8 cellular contexts compared by ENCODE assay signal in the genomic region with DNA sequence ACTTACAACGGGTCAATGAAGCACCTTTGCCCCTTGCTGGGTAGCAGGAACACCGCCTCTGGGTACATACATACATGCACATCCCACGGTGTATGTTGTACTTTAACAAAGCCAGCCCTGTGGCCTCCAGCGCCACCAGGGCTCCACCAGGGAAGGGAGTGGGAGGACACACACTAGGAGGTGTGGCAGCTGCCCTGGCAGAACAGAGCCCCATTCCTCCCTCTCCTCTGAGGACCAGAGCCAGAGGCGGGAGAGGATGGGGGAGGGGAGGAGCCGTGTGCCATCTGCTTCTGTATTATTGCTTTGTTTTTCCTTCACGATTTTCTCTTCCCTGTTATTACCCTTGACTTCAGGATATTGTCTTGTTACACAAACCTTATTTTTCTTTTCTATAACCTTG.
DNase-seq lines count a peak whose midpoint lies in the region; ATAC-seq and TF ChIP-seq lines count a peak whose summit lies in the region.

No MANE protein-coding gene starts in this region.

- no peak overlapping the region for H3K56ac ChIP-seq in H9 (ENCODE audit: insufficient read length, low read depth, low read length)

- no peak overlapping the region for H3K4me3 ChIP-seq in esophagus squamous epithelium

- intact Hi-C loops in esophagus squamous epithelium (cut with DNase I), result loop anchor here (5.0 kb wide), 1 partner anchor 286 kb away; no protein-coding TSS in a partner anchor
- intact Hi-C loops in posterior cingulate gyrus (cut with DNase I), result loop anchor here (2.0 kb wide), 1 partner anchor 161 kb away; the partner anchor contains the start of gene FYN

- no peak overlapping the region for H3K14ac ChIP-seq in H9 (ENCODE audit: insufficient read depth, low read length)

- H3K79me2 ChIP-seq in H9 (ENCODE audit: insufficient read depth, low read length), result no peaks in the 10 kb centered on the region

- TF ChIP-seq POLR2A in esophagus squamous epithelium (IDR thresholded peaks at IDR 0.05), result no peak

- DNase-seq in H9, result no peak
- DNase-seq in NCI-H526 treated with DMSO at 0.1 percent for 48 hours (lab: John Stamatoyannopoulos, UW), result peak; percentile 76
- no peak for DNase-seq in esophagus squamous epithelium (lab: John Stamatoyannopoulos, UW)
- peak; percentile 36 to 94 (median 60) for DNase-seq in posterior cingulate gyrus
- no peak for DNase-seq in stimulated activated CD4-positive, alpha-beta T cell treated with anti-CD3 and anti-CD28 coated beads, Interleukin-4, amount 100 ng/mL, for 24 hours
- DNase-seq in NK-92 treated with Interleukin-12 subunit alpha and Interleukin-12 subunit beta, amount 100 ng/mL, for 24 hours (lab: John Stamatoyannopoulos, UW), result no peak

- no peaks in the 10 kb centered on the region for H4K20me1 ChIP-seq in H9 (ENCODE audit: control insufficient read depth, insufficient read depth, insufficient read length)

- peaks cover 4% of the 10 kb centered on the region; the same call in 1 of the 2 replicates for H3K4me1 ChIP-seq in H9 (ENCODE audit: insufficient read depth, low read length)
- H3K4me1 ChIP-seq in esophagus squamous epithelium, result peaks cover 0 to 49% (median 22%) of the 10 kb centered on the region in 3 donors

- no peak overlapping the region for H3K4me2 ChIP-seq in H9 (ENCODE audit: insufficient read depth, insufficient read length, low read length)

- H3K27ac Mint-ChIP-seq in H9, result peak overlapping the region; percentile 61 to 90 (median 78); a peak in 4 of 7 replicates

- no CpG with 5 or more reads among the region's 7 CpGs for WGBS in H9 (ENCODE audit: extremely low coverage, insufficient read length, low lambda C conversion rate)
- 57 to 67% methylated on average over 5 to 7 of the region's 7 CpGs for WGBS in esophagus squamous epithelium, 2 donors

- H4K91ac ChIP-seq in H9 (ENCODE audit: insufficient read length, low read depth, low read length), result no peak overlapping the region

- no peak overlapping the region for H3K4ac ChIP-seq in H9 (ENCODE audit: low read depth, low read length)

- H3K18ac ChIP-seq in H9 (ENCODE audit: insufficient read length, low read depth, low read length), result no peak overlapping the region

- H2BK12ac ChIP-seq in H9 (ENCODE audit: insufficient read length, low read depth, low read length), result no peak overlapping the region

- no peak overlapping the region for H2BK5ac ChIP-seq in H9 (ENCODE audit: insufficient read length, low read length)

- no peak overlapping the region for H3K9ac ChIP-seq in H9 (ENCODE audit: extremely low read depth, insufficient read length, low read length)

- no peak overlapping the region for H2AK5ac ChIP-seq in H9 (ENCODE audit: insufficient read length, low read length)

- no peak overlapping the region for H3K23ac ChIP-seq in H9 (ENCODE audit: insufficient read length, low read depth, low read length)

- H3K36me3 Mint-ChIP-seq in H9 (ENCODE audit: insufficient read depth in 1 of 3, low read depth in 3 of 3), result peaks cover 3 to 20% (median 6%) of the 10 kb centered on the region in 3 experiments; a peak in 6 of 7 replicates

- ATAC-seq in HG02870 (IDR thresholded peaks at IDR 0.05; ENCODE audit: unreplicated experiment), result no peak
- no peak for ATAC-seq in GM21825 (IDR thresholded peaks at IDR 0.05; ENCODE audit: unreplicated experiment)

- no peak overlapping the region for H2BK15ac ChIP-seq in H9 (ENCODE audit: low read depth, low read length)

- no peak overlapping the region for H3T11ph ChIP-seq in H9 (ENCODE audit: low read length)

- H4K5ac ChIP-seq in H9 (ENCODE audit: insufficient read length, low read depth, low read length), result no peak overlapping the region

- H3K36me3 ChIP-seq in esophagus squamous epithelium, result peaks cover 0 to 13% (median 0%) of the 10 kb centered on the region in 3 donors

- no peak overlapping the region for H2AFZ ChIP-seq in H9 (ENCODE audit: low read length)

- H3K9me3 Mint-ChIP-seq in H9, result no peaks in the 10 kb centered on the region

- H3K79me1 ChIP-seq in H9 (ENCODE audit: insufficient read depth, low read depth, low read length, poor library complexity, severe bottlenecking), result no peaks in the 10 kb centered on the region

- no peak overlapping the region for H2BK120ac ChIP-seq in H9 (ENCODE audit: low read depth, low read length, poor library complexity, severe bottlenecking)

- H3K4me3 Mint-ChIP-seq in H9, result no peak overlapping the region

- H3K23me2 ChIP-seq in H9 (ENCODE audit: insufficient read length, low read depth, low read length, poor library complexity, severe bottlenecking), result no peaks in the 10 kb centered on the region

- H3K4me1 Mint-ChIP-seq in H9, result peaks cover 20 to 36% of the 10 kb centered on the region in 2 experiments

- no peak overlapping the region for H4K8ac ChIP-seq in H9 (replicated peaks; ENCODE audit: insufficient read length, low read depth, low read length)

- H3K27me3 ChIP-seq in H9 (ENCODE audit: insufficient read depth, low read length) (no peaks in the 10 kb centered on the region), esophagus squamous epithelium (peaks cover 0 to 11% (median 0%) of the 10 kb centered on the region in 4 donors)

- no peak for TF ChIP-seq CTCF in H9 (conservative IDR thresholded peaks at IDR 0.05)
- TF ChIP-seq CTCF in esophagus squamous epithelium (IDR thresholded peaks at IDR 0.05), result no peak

- no peaks in the 10 kb centered on the region for H3K27me3 Mint-ChIP-seq in H9 (ENCODE audit: low read depth)

- H2BK20ac ChIP-seq in H9 (ENCODE audit: low read depth, low read length, poor library complexity, severe bottlenecking), result no peak overlapping the region

- H3K9me3 ChIP-seq in H9 (ENCODE audit: control insufficient read depth, low read depth, low read length), result no peaks in the 10 kb centered on the region
- H3K9me3 ChIP-seq in esophagus squamous epithelium, result no peaks in the 10 kb centered on the region

- H3K27ac ChIP-seq in H9 (ENCODE audit: insufficient read length, low read depth, low read length) (no peak overlapping the region), esophagus squamous epithelium (peak overlapping the region in 3 of 4 donors; percentile 13 to 36 (median 26))

Comparison
In these comparisons a context has a peak if more than half of its experiments do, and no peak if none do; other contexts are left out.
1. DNase-seq: peak in NCI-H526 treated with DMSO at 0.1 percent for 48 hours (single experiment) and posterior cingulate gyrus (10 of 10); none in H9 (single experiment), esophagus squamous epithelium (single experiment), stimulated activated CD4-positive, alpha-beta T cell treated with anti-CD3 and anti-CD28 coated beads, Interleukin-4, amount 100 ng/mL, for 24 hours (single experiment) and NK-92 treated with Interleukin-12 subunit alpha and Interleukin-12 subunit beta, amount 100 ng/mL, for 24 hours (single experiment).